ENCODE assay signal across 20 cellular contexts in genomic region chr9:69871143-69871834, GRCh38. TPM values are rescaled to one million over a fixed set of nuclear protein-coding genes. Genes with fewer than 3 reads are reported as not detected.
"Had no signal": no experiment of that assay in that cellular context is flagged by ENCODE, and none has a peak within 500 bp of the region (broad histone marks: within the 10 kb centered on the region; RNA-seq: fewer than 3 reads in every experiment).

No MANE protein-coding gene starts in this region.

- FAIRE-seq: colon had no signal

- H3K27ac Mint-ChIP-seq: activated naive CD8-positive, alpha-beta T cell; brain had no signal

- H3K9me3 Mint-ChIP-seq: brain had no signal

- H3K4me3 Mint-ChIP-seq: activated naive CD8-positive, alpha-beta T cell; brain had no signal

- H3K9me3 ChIP-seq: left lung, sigmoid colon, thyroid gland had no signal

- ATAC-seq: left lung had no signal

- H3K36me3 Mint-ChIP-seq: activated naive CD8-positive, alpha-beta T cell; brain had no signal

- H3K27me3 Mint-ChIP-seq: brain had no signal

- H3K36me3 ChIP-seq: left lung, sigmoid colon, thyroid gland, WERI-Rb-1 had no signal

- H3K4me1 ChIP-seq: left lung, thyroid gland had no signal

- DNase-seq: activated CD4-positive, alpha-beta T cell treated with anti-CD3 and anti-CD28 coated beads for 1 hour; activated CD4-positive, alpha-beta T cell treated with anti-CD3 and anti-CD28 coated beads, Interleukin-2, amount 50 U/mL, for 48 hours; caudate nucleus; dorsolateral prefrontal cortex; foreskin melanocyte; glutamatergic neuron; occipital lobe; posterior cingulate gyrus; sigmoid colon; stimulated activated naive CD4-positive, alpha-beta T cell; thyroid gland; WERI-Rb-1 had no signal

- H3K27me3 ChIP-seq: dorsolateral prefrontal cortex, left lung, sigmoid colon, thyroid gland had no signal

- H3K27ac ChIP-seq: dorsolateral prefrontal cortex, left lung, sigmoid colon, thyroid gland, WERI-Rb-1 had no signal

- H3K4me3 ChIP-seq: dorsolateral prefrontal cortex, left lung, sigmoid colon, thyroid gland had no signal

RNA-seq across cellular contexts. Expression of gene CFAP95, which starts 50.7 kb away (rescaled TPM):
- total RNA-seq: lung microvascular endothelial cell, occipital lobe, sigmoid colon, subcutaneous adipose tissue, thyroid gland, ureter had no signal
- polyA plus RNA-seq: neural cell had no signal
